In genomic region chr16:7849891-7850290, GRCh38 we compare ENCODE assay signal across 22 cellular contexts.
DNase-seq lines count a peak whose midpoint lies in the region; ATAC-seq, FAIRE-seq and TF ChIP-seq lines count a peak whose summit lies in the region.
"Had no signal": no experiment of that assay in that cellular context is flagged by ENCODE, and none has a peak within 500 bp of the region (broad histone marks: within the 10 kb centered on the region; RNA-seq: fewer than 3 reads in every experiment).

No MANE protein-coding gene starts in this region.

- intact Hi-C loops in kidney (cut with DNase I) = no loop called here

- H3K36me3 ChIP-seq in small intestine (ENCODE audit: control insufficient read depth in 2 of 2, insufficient read depth in 2 of 2, low read length in 2 of 2) (no peaks in the 10 kb centered on the region), kidney (ENCODE audit: control insufficient read depth in 1 of 2, insufficient read depth in 2 of 2, low read length in 2 of 2) (no peaks in the 10 kb centered on the region)

- DNase-seq in D341Med (ENCODE audit: low spot score) = peak; percentile 57
- peak; percentile 23 for DNase-seq in NCI-H69 (lab: John Stamatoyannopoulos, UW)
- peak; percentile 95 for DNase-seq in cerebellar cortex (ENCODE audit: low spot score)
- peak; percentile 3 for DNase-seq in small intestine
- no peak for DNase-seq in NCI-H774 (lab: John Stamatoyannopoulos, UW)
- DNase-seq in kidney = no peak
- no peak for DNase-seq in RKO (ENCODE audit: low spot score)
- DNase-seq: AML-193; Calu3; CD8-positive, alpha-beta memory T cell; DMS53; EL; MM.1S; NCI-H1048; NCI-H1436; NCI-H2171 treated with DMSO at 0.1 percent for 48 hours; NK-92 treated with Interleukin-12 subunit alpha and Interleukin-12 subunit beta, amount 100 ng/mL, for 24 hours; SIG-M5; SK-N-SH had no signal

- H3K4me1 ChIP-seq in small intestine (ENCODE audit: control insufficient read depth in 2 of 2, insufficient read depth in 1 of 2, low read depth in 1 of 2, low read length in 1 of 2) (no peaks in the 10 kb centered on the region), kidney (ENCODE audit: control insufficient read depth in 1 of 2, insufficient read depth in 1 of 2, low read depth in 1 of 2, low read length in 2 of 2) (no peaks in the 10 kb centered on the region)

- H3K9ac ChIP-seq in kidney (ENCODE audit: low read length in 2 of 2) = no peak overlapping the region
- H3K9ac ChIP-seq: SK-N-SH had no signal

- WGBS in small intestine, 3 donors = 14 to 54% (median 35%) methylated on average over 2 of the region's 2 CpGs

- no peak for ATAC-seq in GM19035 (IDR thresholded peaks at IDR 0.05; ENCODE audit: unreplicated experiment)

- no peak overlapping the region for H3K4me3 ChIP-seq in small intestine (ENCODE audit: low read depth in 1 of 2, low read length in 2 of 2)
- no peak overlapping the region for H3K4me3 ChIP-seq in kidney (ENCODE audit: low read length in 2 of 2)

- H3K27ac ChIP-seq in small intestine (ENCODE audit: low read depth in 1 of 2, low read length in 1 of 2) = no peak overlapping the region
- H3K27ac ChIP-seq in kidney (ENCODE audit: low read depth in 2 of 2, low read length in 2 of 2) = no peak overlapping the region
- H3K27ac ChIP-seq: C4-2B had no signal

- FAIRE-seq in small intestine (lab: Jason Lieb, UNC) (no peak), kidney (lab: Jason Lieb, UNC) (no peak)
- FAIRE-seq: H54 had no signal

- no peak for TF ChIP-seq CTCF in kidney (IDR thresholded peaks at IDR 0.05; ENCODE audit: borderline replicate concordance, extremely low read depth, insufficient read depth)

- no peaks in the 10 kb centered on the region for H3K9me3 ChIP-seq in small intestine (ENCODE audit: control insufficient read depth, low read depth)
- H3K9me3 ChIP-seq in kidney (ENCODE audit: control insufficient read depth in 1 of 2, low read length in 2 of 2) = no peaks in the 10 kb centered on the region
- H3K9me3 ChIP-seq: SK-N-SH had no signal

- H3K27me3 ChIP-seq in small intestine (ENCODE audit: control insufficient read depth in 2 of 2, insufficient read depth in 2 of 2, low read length in 2 of 2) = peaks cover 0 to 2% of the 10 kb centered on the region in 2 donors

Comparison
In these comparisons a context has a peak if more than half of its experiments do, and no peak if none do; other contexts are left out.
1. DNase-seq: peak in D341Med (single experiment), NCI-H69 (single experiment), cerebellar cortex (single experiment) and small intestine (single experiment); none in NCI-H774 (single experiment), kidney (single experiment) and RKO (single experiment).